ENCODE assay signal across 16 cellular contexts in the genomic region with DNA sequence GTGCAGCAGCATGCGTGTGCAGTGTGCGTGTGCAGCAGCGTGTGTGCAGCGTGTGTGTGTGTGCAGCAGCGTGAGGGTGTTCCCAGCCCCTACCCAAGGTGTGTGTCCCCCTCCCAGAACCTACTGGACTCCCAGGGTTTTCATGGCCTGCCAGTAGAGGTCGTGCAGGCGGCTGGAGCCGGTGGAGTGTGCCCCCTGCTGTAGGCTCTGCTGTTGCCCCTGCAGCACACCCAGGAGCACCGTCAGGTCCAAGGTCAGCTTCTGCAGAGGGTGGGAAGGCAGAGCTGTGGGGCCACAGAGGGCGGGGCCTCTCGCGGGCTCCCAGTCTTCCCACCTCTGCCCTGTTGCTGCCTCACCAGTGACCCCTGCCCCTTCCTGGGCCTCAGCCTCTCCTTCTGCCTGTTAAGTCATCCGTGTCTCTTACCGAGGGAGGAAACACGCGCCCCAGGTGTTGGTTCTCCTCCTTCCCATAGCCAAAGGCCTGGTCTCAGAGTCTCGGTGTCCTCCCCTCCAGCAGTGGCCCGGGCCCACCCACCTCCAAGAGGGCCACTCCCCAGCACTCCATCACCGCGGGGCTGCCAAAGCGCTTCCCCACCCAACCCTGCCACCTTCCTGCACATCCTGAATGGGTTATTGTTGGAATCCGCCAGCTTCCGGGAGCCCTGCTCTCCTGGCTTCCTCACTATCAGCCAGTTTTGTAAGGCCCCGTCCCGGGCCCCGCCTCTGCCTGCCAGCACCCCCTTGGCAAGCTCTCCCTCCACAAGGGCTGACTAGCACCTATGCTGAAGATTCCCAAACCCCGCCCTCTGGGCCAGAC. TPM values are rescaled to one million over a fixed set of nuclear protein-coding genes. Genes with fewer than 3 reads are reported as not detected.
A peak's percentile ranks its signal among the peaks of the same experiment; 100 is the strongest.
DNase-seq lines count a peak whose midpoint lies in the region; ATAC-seq and TF ChIP-seq lines count a peak whose summit lies in the region.
"Had no signal": no experiment of that assay in that cellular context is flagged by ENCODE, and none has a peak within 500 bp of the region (broad histone marks: within the 10 kb centered on the region; RNA-seq: fewer than 3 reads in every experiment).

No MANE protein-coding gene starts in this region.

- no peaks in the 10 kb centered on the region for H3K27me3 Mint-ChIP-seq in activated naive CD8-positive, alpha-beta T cell treated with anti-CD3 and anti-CD28 coated beads, Interleukin-2, amount 10 ng/mL, durations not matched to agents 7 days and 5 days
- no peaks in the 10 kb centered on the region for H3K27me3 Mint-ChIP-seq in activated naive CD8-positive, alpha-beta T cell treated with anti-CD3 and anti-CD28 coated beads, Interleukin-2, amount 50 U/mL, for 24 hours
- H3K27me3 Mint-ChIP-seq: brain had no signal

- H3K4me1 ChIP-seq in upper lobe of right lung: peaks cover 20% of the 10 kb centered on the region

- H3K9me3 ChIP-seq in upper lobe of right lung: no peaks in the 10 kb centered on the region
- H3K9me3 ChIP-seq: thyroid gland had no signal

- peaks cover 3% of the 10 kb centered on the region for H3K36me3 Mint-ChIP-seq in activated naive CD8-positive, alpha-beta T cell treated with anti-CD3 and anti-CD28 coated beads, Interleukin-2, amount 10 ng/mL, durations not matched to agents 7 days and 5 days
- peaks cover 8% of the 10 kb centered on the region for H3K36me3 Mint-ChIP-seq in activated naive CD8-positive, alpha-beta T cell treated with anti-CD3 and anti-CD28 coated beads, Interleukin-2, amount 50 U/mL, for 24 hours (ENCODE audit: low read depth)

- H3K27ac ChIP-seq in upper lobe of right lung (peak overlapping the region; percentile 17), coronary artery (peak overlapping the region in 1 of 2 donors; percentile 13)
- H3K27ac ChIP-seq: thyroid gland had no signal

- H3K27me3 ChIP-seq in upper lobe of right lung: no peaks in the 10 kb centered on the region
- H3K27me3 ChIP-seq: thyroid gland had no signal

- H3K27ac Mint-ChIP-seq in activated naive CD8-positive, alpha-beta T cell treated with anti-CD3 and anti-CD28 coated beads, Interleukin-2, amount 10 ng/mL, durations not matched to agents 7 days and 5 days: peak overlapping the region; percentile 34
- H3K27ac Mint-ChIP-seq in activated naive CD8-positive, alpha-beta T cell treated with anti-CD3 and anti-CD28 coated beads, Interleukin-2, amount 50 U/mL, for 24 hours: no peak overlapping the region

- no peak overlapping the region for H3K4me3 ChIP-seq in choroid plexus epithelial cell (ENCODE audit: low read depth, low read length)
- no peak overlapping the region for H3K4me3 ChIP-seq in upper lobe of right lung
- no peak overlapping the region for H3K4me3 ChIP-seq in coronary artery
- H3K4me3 ChIP-seq: thyroid gland had no signal

- no peaks in the 10 kb centered on the region for H3K4me1 Mint-ChIP-seq in activated naive CD8-positive, alpha-beta T cell treated with anti-CD3 and anti-CD28 coated beads, Interleukin-2, amount 10 ng/mL, durations not matched to agents 7 days and 5 days
- H3K4me1 Mint-ChIP-seq in activated naive CD8-positive, alpha-beta T cell treated with anti-CD3 and anti-CD28 coated beads, Interleukin-2, amount 50 U/mL, for 24 hours: no peaks in the 10 kb centered on the region

- no peak overlapping the region for H3K4me3 Mint-ChIP-seq in activated naive CD8-positive, alpha-beta T cell treated with anti-CD3 and anti-CD28 coated beads, Interleukin-2, amount 10 ng/mL, durations not matched to agents 7 days and 5 days
- H3K4me3 Mint-ChIP-seq in activated naive CD8-positive, alpha-beta T cell treated with anti-CD3 and anti-CD28 coated beads, Interleukin-2, amount 50 U/mL, for 24 hours: no peak overlapping the region
- H3K4me3 Mint-ChIP-seq: brain, nephron progenitor cell had no signal

- POLR2A ChIA-PET in activated naive CD8-positive, alpha-beta T cell treated with anti-CD3 and anti-CD28 coated beads, Interleukin-2, amount 10 ng/mL, durations not matched to agents 7 days and 5 days (lab: Charles Lee): no interaction called here

- intact Hi-C loops in upper lobe of right lung (cut with DNase I): loop anchor here (10.0 kb wide), 1 partner anchor 116 kb away; no protein-coding TSS in a partner anchor

- ATAC-seq in activated naive CD8-positive, alpha-beta T cell treated with anti-CD3 and anti-CD28 coated beads, Interleukin-2, amount 10 ng/mL, durations not matched to agents 7 days and 5 days (ENCODE audit: low read depth): no peak
- no peak for ATAC-seq in activated naive CD8-positive, alpha-beta T cell treated with anti-CD3 and anti-CD28 coated beads, Interleukin-2, amount 50 U/mL, for 24 hours
- ATAC-seq in upper lobe of right lung: peak; percentile 25

- H3K36me3 ChIP-seq in upper lobe of right lung: peaks cover 61% of the 10 kb centered on the region

- no peak for DNase-seq in activated naive CD8-positive, alpha-beta T cell treated with anti-CD3 and anti-CD28 coated beads, Interleukin-2, amount 10 ng/mL, durations not matched to agents 7 days and 5 days
- no peak for DNase-seq in activated naive CD8-positive, alpha-beta T cell treated with anti-CD3 and anti-CD28 coated beads, Interleukin-2, amount 50 U/mL, for 24 hours
- DNase-seq in choroid plexus epithelial cell (ENCODE audit: low read depth): no peak
- peak; percentile 62 for DNase-seq in left kidney (ENCODE audit: low read depth, low spot score)
- no peak for DNase-seq in upper lobe of right lung
- no peak for DNase-seq in coronary artery (ENCODE audit: low spot score)
- no peak for DNase-seq in OCI-M1 (lab: John Stamatoyannopoulos, UW)
- DNase-seq in NCI-H2107 treated with DMSO at 0.1 percent for 48 hours (lab: John Stamatoyannopoulos, UW; ENCODE audit: unreplicated experiment): no peak
- DNase-seq: KG1; nephron progenitor cell; stimulated activated CD4-positive, alpha-beta T cell treated with anti-CD3 and anti-CD28 coated beads, Interleukin-4, amount 100 ng/mL, for 24 hours; thyroid gland had no signal

- TF ChIP-seq CTCF in choroid plexus epithelial cell (conservative IDR thresholded peaks at IDR 0.05; ENCODE audit: low read depth, low read length) (peak; percentile 43), upper lobe of right lung (IDR thresholded peaks at IDR 0.05) (peak; percentile 25), coronary artery (IDR thresholded peaks at IDR 0.05) (no peak)

- no peaks in the 10 kb centered on the region for H3K9me3 Mint-ChIP-seq in activated naive CD8-positive, alpha-beta T cell treated with anti-CD3 and anti-CD28 coated beads, Interleukin-2, amount 10 ng/mL, durations not matched to agents 7 days and 5 days
- H3K9me3 Mint-ChIP-seq in activated naive CD8-positive, alpha-beta T cell treated with anti-CD3 and anti-CD28 coated beads, Interleukin-2, amount 50 U/mL, for 24 hours: no peaks in the 10 kb centered on the region
- H3K9me3 Mint-ChIP-seq: brain, nephron progenitor cell had no signal

RNA-seq across cellular contexts. Expression of gene MYBBP1A, which starts 14.8 kb away (rescaled TPM):
- 10 to 100 TPM; 59.1 to 61.6 TPM for total RNA-seq in activated naive CD8-positive, alpha-beta T cell treated with anti-CD3 and anti-CD28 coated beads, Interleukin-2, amount 10 ng/mL, durations not matched to agents 7 days and 5 days
- 46.7 TPM for total RNA-seq in upper lobe of right lung

RNA-seq across cellular contexts. Expression of gene GGT6, which starts 19.9 kb away (rescaled TPM):
- total RNA-seq in activated naive CD8-positive, alpha-beta T cell treated with anti-CD3 and anti-CD28 coated beads, Interleukin-2, amount 10 ng/mL, durations not matched to agents 7 days and 5 days: not detected
- total RNA-seq in upper lobe of right lung: 5.6 TPM
- total RNA-seq: glomerular endothelial cell; NCI-H460; T-helper 1 cell treated with Interleukin-12 subunit alpha and Interleukin-12 subunit beta and Interleukin-4 antibody, amounts not matched to agents 30 ng/mL and 1 ng/mL, for 36 hours had no signal

RNA-seq across cellular contexts. Expression of gene SPNS2, which starts 41.8 kb away (rescaled TPM):
- 1 to 10 TPM; 6.7 to 6.9 TPM for total RNA-seq in activated naive CD8-positive, alpha-beta T cell treated with anti-CD3 and anti-CD28 coated beads, Interleukin-2, amount 10 ng/mL, durations not matched to agents 7 days and 5 days
- total RNA-seq in upper lobe of right lung: 67.0 TPM

RNA-seq across cellular contexts. Expression of gene SMTNL2, which starts 43.9 kb away (rescaled TPM):
- total RNA-seq in activated naive CD8-positive, alpha-beta T cell treated with anti-CD3 and anti-CD28 coated beads, Interleukin-2, amount 10 ng/mL, durations not matched to agents 7 days and 5 days: not detected
- 2.7 TPM for total RNA-seq in upper lobe of right lung
- total RNA-seq: glomerular endothelial cell; T-helper 1 cell treated with Interleukin-12 subunit alpha and Interleukin-12 subunit beta and Interleukin-4 antibody, amounts not matched to agents 30 ng/mL and 1 ng/mL, for 36 hours had no signal
